ENCODE assay signal across 8 cellular contexts in the genomic region with DNA sequence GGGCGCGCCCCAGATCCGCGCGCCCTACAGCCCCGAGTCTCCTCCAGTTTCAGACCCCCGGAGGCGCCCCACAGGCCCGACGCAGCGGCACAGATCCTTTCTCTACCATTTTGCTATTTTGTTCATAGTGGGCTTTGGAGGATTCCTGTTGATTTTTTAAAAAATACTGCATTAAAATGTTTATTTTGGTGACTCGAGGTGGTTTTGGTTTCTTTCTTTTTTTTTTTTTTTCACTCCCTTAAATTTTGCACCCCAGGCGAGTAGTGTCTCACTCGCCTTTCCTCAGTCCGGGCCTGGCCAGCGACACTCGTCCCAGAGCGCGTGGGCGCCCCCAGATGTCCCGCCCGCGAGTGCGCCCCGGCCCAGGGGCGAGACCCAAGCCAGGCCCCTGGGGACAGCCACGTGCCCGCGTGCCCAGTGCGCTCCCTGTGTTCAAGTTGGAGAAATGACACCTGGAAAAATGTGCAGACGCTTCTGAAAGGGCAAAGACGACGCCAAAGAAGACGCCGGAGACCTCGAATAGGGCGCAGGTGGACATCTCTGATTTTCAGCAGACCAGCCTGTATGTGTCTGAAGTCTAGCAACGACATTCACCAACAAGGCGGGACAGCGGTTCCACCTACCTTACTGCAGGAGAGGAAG. TPM values are rescaled to one million over a fixed set of nuclear protein-coding genes. Genes with fewer than 3 reads are reported as not detected.
DNase-seq lines count a peak whose midpoint lies in the region; ATAC-seq and TF ChIP-seq lines count a peak whose summit lies in the region.

No MANE protein-coding gene starts in this region.

- H3K27me3 ChIP-seq in cardiac muscle cell: peaks cover 6% of the 10 kb centered on the region

- no peaks in the 10 kb centered on the region for H3K9me3 Mint-ChIP-seq in activated naive CD4-positive, alpha-beta T cell treated with anti-CD3 and anti-CD28 coated beads, Interleukin-2, amount 50 U/mL, for 72 hours

- H3K27ac ChIP-seq in cardiac muscle cell: no peak overlapping the region

- H3K27ac Mint-ChIP-seq in activated naive CD4-positive, alpha-beta T cell treated with anti-CD3 and anti-CD28 coated beads, Interleukin-2, amount 50 U/mL, for 72 hours: no peak overlapping the region

- H3K4me3 ChIP-seq in cardiac muscle cell: peak overlapping the region; percentile 84

- H3K36me3 ChIP-seq in cardiac muscle cell: no peaks in the 10 kb centered on the region

- H3K36me3 Mint-ChIP-seq in activated naive CD4-positive, alpha-beta T cell treated with anti-CD3 and anti-CD28 coated beads, Interleukin-2, amount 50 U/mL, for 72 hours: no peaks in the 10 kb centered on the region

- peak; percentile 74 for DNase-seq in GF-D8 (lab: John Stamatoyannopoulos, UW)
- DNase-seq in NCI-H345 treated with DMSO at 0.1 percent for 48 hours (lab: John Stamatoyannopoulos, UW; ENCODE audit: unreplicated experiment): peak; percentile 65
- peak; percentile 20 to 57 for DNase-seq in activated naive CD4-positive, alpha-beta T cell treated with anti-CD3 and anti-CD28 coated beads, Interleukin-2, amount 50 U/mL, for 72 hours (ENCODE audit: low spot score in 2 of 2)
- DNase-seq in cardiac muscle cell (ENCODE audit: low read depth in 1 of 2, low spot score in 1 of 2): peak; percentile 52 to 74
- no peak for DNase-seq in omental fat pad (ENCODE audit: low spot score)
- no peak for DNase-seq in T-helper 9 cell

- TF ChIP-seq CTCF in cardiac muscle cell (IDR thresholded peaks at IDR 0.05; ENCODE audit: low read depth, low read length): peak; percentile 19
- TF ChIP-seq CTCF in omental fat pad (IDR thresholded peaks at IDR 0.05): no peak

- ATAC-seq in HG02678 (IDR thresholded peaks at IDR 0.05; ENCODE audit: unreplicated experiment): peak; percentile 47
- ATAC-seq in activated naive CD4-positive, alpha-beta T cell treated with anti-CD3 and anti-CD28 coated beads, Interleukin-2, amount 50 U/mL, for 72 hours: peak; percentile 42 to 57
- ATAC-seq in omental fat pad (ENCODE audit: low FRiP score): peak; percentile 30
- ATAC-seq in GM18868 (IDR thresholded peaks at IDR 0.05; ENCODE audit: unreplicated experiment): no peak

- no peaks in the 10 kb centered on the region for H3K9me3 ChIP-seq in cardiac muscle cell (ENCODE audit: low read depth)

- no peaks in the 10 kb centered on the region for H3K4me1 ChIP-seq in cardiac muscle cell (ENCODE audit: low read depth)

RNA-seq across cellular contexts. Expression of a gene that starts 0.5 kb away (rescaled TPM):
- total RNA-seq in activated naive CD4-positive, alpha-beta T cell treated with anti-CD3 and anti-CD28 coated beads, Interleukin-2, amount 50 U/mL, for 72 hours: 1 to 10 TPM; 3.6 TPM
- 27.8 and 34.9 TPM in 2 replicates for total RNA-seq in cardiac muscle cell
- polyA plus RNA-seq in cardiac muscle cell: 7.0 and 8.6 TPM in 2 replicates
- total RNA-seq in omental fat pad: 100 to 1,000 TPM in 1 of 4 donors, 10 to 100 TPM in 3; 67.1 to 120 (median 80.2) TPM

RNA-seq across cellular contexts. Expression of a gene that starts 54.0 kb away (rescaled TPM):
- 10 to 100 TPM; 30.1 to 36.0 TPM for total RNA-seq in activated naive CD4-positive, alpha-beta T cell treated with anti-CD3 and anti-CD28 coated beads, Interleukin-2, amount 50 U/mL, for 72 hours
- total RNA-seq in cardiac muscle cell: 26.2 and 31.9 TPM in 2 replicates
- 12.3 and 16.8 TPM in 2 replicates for polyA plus RNA-seq in cardiac muscle cell
- total RNA-seq in omental fat pad: 10 to 100 TPM; 13.6 to 24.1 (median 19.4) TPM

Comparison
In these comparisons a context has a peak if more than half of its experiments do, and no peak if none do; other contexts are left out.
1. DNase-seq: peak in GF-D8 (single experiment), NCI-H345 treated with DMSO at 0.1 percent for 48 hours (single experiment), activated naive CD4-positive, alpha-beta T cell treated with anti-CD3 and anti-CD28 coated beads, Interleukin-2, amount 50 U/mL, for 72 hours (2 of 2) and cardiac muscle cell (2 of 2); none in omental fat pad (single experiment) and T-helper 9 cell (single experiment).